Comparison of ENCODE assay signal across 31 cellular contexts in genomic region chr3:61832375-61833229, GRCh38.
"Had no signal": no experiment of that assay in that cellular context is flagged by ENCODE, and none has a peak within 500 bp of the region (broad histone marks: within the 10 kb centered on the region; RNA-seq: fewer than 3 reads in every experiment).

No MANE protein-coding gene starts in this region.

- FAIRE-seq: small intestine, TTC549 had no signal

- H3K4me3 ChIP-seq: ascending aorta, cardiac muscle cell, coronary artery, dorsolateral prefrontal cortex, left ventricle myocardium inferior, lung, mucosa of descending colon, stomach, suprapubic skin, tibial nerve had no signal

- H3K36me3 ChIP-seq: ascending aorta, cardiac muscle cell, left ventricle myocardium inferior, stomach, suprapubic skin, tibial nerve, WERI-Rb-1 had no signal

- H3K27ac ChIP-seq: ascending aorta, cardiac muscle cell, coronary artery, left ventricle myocardium inferior, stomach, suprapubic skin, tibial nerve, WERI-Rb-1 had no signal

- ATAC-seq: activated CD4-positive, CD25-positive, alpha-beta regulatory T cell treated with anti-CD3 and anti-CD28 coated beads, Interleukin-2, amount 50 U/mL, for 24 hours; mucosa of descending colon; natural killer cell treated with Interleukin-12 subunit alpha and Interleukin-12 subunit beta and Interleukin-15 and Interleukin-18, amount 100 ng/mL, for 72 hours; sciatic nerve; stimulated activated memory B cell treated with anti-CD40 and anti-IgM and Interleukin-4, amounts not matched to agents 10 μg/mL and 1 μg/mL and 100 μg/mL, for 72 hours had no signal

- H3K9me3 ChIP-seq: ascending aorta, left ventricle myocardium inferior, mucosa of descending colon, stomach, suprapubic skin, tibial nerve had no signal

- DNase-seq: activated CD4-positive, alpha-beta T cell treated with anti-CD3 and anti-CD28 coated beads for 48 hours; activated CD4-positive, alpha-beta T cell treated with anti-CD3 and anti-CD28 coated beads, Interleukin-2, amount 50 U/mL, for 48 hours; activated CD8-positive, alpha-beta memory T cell treated with anti-CD3 and anti-CD28 coated beads, Interleukin-2, amount 50 U/mL, for 4 hours; activated effector memory CD4-positive, alpha-beta T cell treated with anti-CD3 and anti-CD28 coated beads, Interleukin-2, amount 50 U/mL, for 16 hours; activated naive CD4-positive, alpha-beta T cell treated with anti-CD3 and anti-CD28 coated beads, Interleukin-2, amount 10 ng/mL, durations not matched to agents 7 days and 5 days; activated naive CD8-positive, alpha-beta T cell treated with anti-CD3 and anti-CD28 coated beads, Interleukin-2, amount 10 ng/mL, durations not matched to agents 7 days and 5 days; activated T-cell treated with anti-CD3 and anti-CD28 coated beads, Interleukin-2, amount 50 U/mL, for 1 hour; cerebellar nuclear complex; dorsolateral prefrontal cortex; effector memory CD4-positive, alpha-beta T cell; foreskin melanocyte; left ventricle myocardium inferior; mucosa of descending colon; posterior cingulate gyrus; small intestine; stimulated activated CD4-positive, alpha-beta T cell treated with anti-CD3 and anti-CD28 coated beads, Interleukin-4, amount 100 ng/mL, for 24 hours; stimulated activated CD8-positive, alpha-beta memory T cell treated with anti-CD3 and anti-CD28 coated beads, Interleukin-4, amount 100 ng/mL, for 48 hours; stomach; T-helper 9 cell; WERI-Rb-1 had no signal

- H3K27me3 ChIP-seq: ascending aorta, cardiac muscle cell, dorsolateral prefrontal cortex, stomach, suprapubic skin, tibial nerve had no signal
